8 cellular contexts compared by ENCODE assay signal in the genomic region with DNA sequence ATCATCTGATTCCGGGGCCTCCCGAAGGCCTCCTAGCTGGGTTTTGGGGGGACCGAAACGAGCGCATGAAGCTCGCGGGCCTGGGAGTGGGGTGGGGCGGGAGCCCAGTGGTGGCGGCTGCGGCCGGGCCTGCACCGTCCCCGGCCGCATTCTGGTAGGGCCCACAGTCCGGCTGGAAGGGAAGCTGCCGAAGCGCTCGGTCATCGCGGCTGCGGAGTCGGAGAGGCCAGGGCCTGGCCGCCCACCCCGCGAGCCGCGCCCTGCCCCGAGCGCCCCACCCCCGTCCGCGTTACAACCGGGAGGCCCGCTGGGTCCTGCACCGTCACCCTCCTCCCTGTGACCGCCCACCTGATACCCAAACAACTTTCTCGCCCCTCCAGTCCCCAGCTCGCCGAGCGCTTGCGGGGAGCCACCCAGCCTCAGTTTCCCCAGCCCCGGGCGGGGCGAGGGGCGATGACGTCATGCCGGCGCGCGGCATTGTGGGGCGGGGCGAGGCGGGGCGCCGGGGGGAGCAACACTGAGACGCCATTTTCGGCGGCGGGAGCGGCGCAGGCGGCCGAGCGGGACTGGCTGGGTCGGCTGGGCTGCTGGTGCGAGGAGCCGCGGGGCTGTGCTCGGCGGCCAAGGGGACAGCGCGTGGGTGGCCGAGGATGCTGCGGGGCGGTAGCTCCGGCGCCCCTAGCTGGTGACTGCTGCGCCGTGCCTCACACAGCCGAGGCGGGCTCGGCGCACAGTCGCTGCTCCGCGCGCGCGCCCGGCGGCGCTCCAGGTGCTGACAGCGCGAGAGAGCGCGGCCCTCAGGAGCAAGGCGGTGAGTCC. TPM values are rescaled to one million over a fixed set of nuclear protein-coding genes. Genes with fewer than 3 reads are reported as not detected.
DNase-seq lines count a peak whose midpoint lies in the region; ATAC-seq and TF ChIP-seq lines count a peak whose summit lies in the region.

A gene (plus strand): TSS at position 528 of the 819 bp plus-strand sequence. CDS start 25,354 bp downstream, outside the sequence.

- peaks cover 6% of the 10 kb centered on the region for H3K36me3 ChIP-seq in CD4-positive, CD25-positive, alpha-beta regulatory T cell (ENCODE audit: control insufficient read depth, insufficient read depth, low read length)

- H3K27me3 ChIP-seq in CD4-positive, CD25-positive, alpha-beta regulatory T cell (ENCODE audit: control insufficient read depth, insufficient read depth, low read length) = no peaks in the 10 kb centered on the region

- H3K36me3 Mint-ChIP-seq in CD4-positive, CD25-positive, alpha-beta regulatory T cell = no peaks in the 10 kb centered on the region
- peaks cover 5% of the 10 kb centered on the region for H3K36me3 Mint-ChIP-seq in nephron progenitor cell (ENCODE audit: low read depth)
- peaks cover 8% of the 10 kb centered on the region for H3K36me3 Mint-ChIP-seq in stimulated activated naive CD8-positive, alpha-beta T cell treated with anti-CD3 and anti-CD28 coated beads, Interleukin-15, Interleukin-2, amounts not matched to agents 100 ng/mL and 50 ng/mL, for 24 hours (ENCODE audit: low read depth)

- H3K27ac ChIP-seq in CD4-positive, CD25-positive, alpha-beta regulatory T cell (ENCODE audit: insufficient read depth, low read length, poor library complexity, severe bottlenecking) = peak within 1 kb of the TSS; percentile 87

- peaks cover 5 to 63% (median 21%) of the 10 kb centered on the region in 4 donors for H3K4me1 Mint-ChIP-seq in CD4-positive, CD25-positive, alpha-beta regulatory T cell
- H3K4me1 Mint-ChIP-seq in nephron progenitor cell = peaks cover 52% of the 10 kb centered on the region
- H3K4me1 Mint-ChIP-seq in stimulated activated naive CD8-positive, alpha-beta T cell treated with anti-CD3 and anti-CD28 coated beads, Interleukin-15, Interleukin-2, amounts not matched to agents 100 ng/mL and 50 ng/mL, for 24 hours (ENCODE audit: low read depth) = peaks cover 51% of the 10 kb centered on the region

- peak; percentile 75 to 83 (median 78) for DNase-seq in CD4-positive, CD25-positive, alpha-beta regulatory T cell
- DNase-seq in RPMI7951 (ENCODE audit: low read depth) = peak; percentile 59
- peak; percentile 76 for DNase-seq in activated effector memory CD4-positive, alpha-beta T cell treated with Interleukin-2 at 50 U/mL for 16 hours
- peak; percentile 57 for DNase-seq in fibroblast of the aortic adventitia (ENCODE audit: low read depth)
- DNase-seq in nephron progenitor cell = peak; percentile 85

- ATAC-seq in CD4-positive, CD25-positive, alpha-beta regulatory T cell (ENCODE audit: low read depth in 2 of 2) = peak; percentile 80
- peak; percentile 58 for ATAC-seq in GM19328 (IDR thresholded peaks at IDR 0.05; ENCODE audit: unreplicated experiment)
- peak; percentile 44 for ATAC-seq in HG03565 (IDR thresholded peaks at IDR 0.05; ENCODE audit: unreplicated experiment)

- H3K4me3 Mint-ChIP-seq in CD4-positive, CD25-positive, alpha-beta regulatory T cell = peak within 1 kb of the TSS; percentile 89 to 94 (median 92)
- peak within 1 kb of the TSS; percentile 94 for H3K4me3 Mint-ChIP-seq in nephron progenitor cell
- H3K4me3 Mint-ChIP-seq in stimulated activated naive CD8-positive, alpha-beta T cell treated with anti-CD3 and anti-CD28 coated beads, Interleukin-15, Interleukin-2, amounts not matched to agents 100 ng/mL and 50 ng/mL, for 24 hours = peak within 1 kb of the TSS; percentile 90

- H3K4me1 ChIP-seq in CD4-positive, CD25-positive, alpha-beta regulatory T cell (ENCODE audit: control insufficient read depth, insufficient read depth, low read length, poor library complexity, severe bottlenecking) = peaks cover 50% of the 10 kb centered on the region

- no peaks in the 10 kb centered on the region for H3K9me3 ChIP-seq in CD4-positive, CD25-positive, alpha-beta regulatory T cell (ENCODE audit: control insufficient read depth in 2 of 2, low read length in 2 of 2)

- H3K27me3 Mint-ChIP-seq in CD4-positive, CD25-positive, alpha-beta regulatory T cell = no peaks in the 10 kb centered on the region
- H3K27me3 Mint-ChIP-seq in nephron progenitor cell (ENCODE audit: low read depth, poor library complexity) = peaks cover 7% of the 10 kb centered on the region
- no peaks in the 10 kb centered on the region for H3K27me3 Mint-ChIP-seq in stimulated activated naive CD8-positive, alpha-beta T cell treated with anti-CD3 and anti-CD28 coated beads, Interleukin-15, Interleukin-2, amounts not matched to agents 100 ng/mL and 50 ng/mL, for 24 hours

- H3K4me3 ChIP-seq in CD4-positive, CD25-positive, alpha-beta regulatory T cell (ENCODE audit: low read depth, low read length) = peak within 1 kb of the TSS; percentile 91
- H3K4me3 ChIP-seq in fibroblast of the aortic adventitia (ENCODE audit: low read depth, low read length) = peak within 1 kb of the TSS; percentile 67

- H3K27ac Mint-ChIP-seq in CD4-positive, CD25-positive, alpha-beta regulatory T cell = peak within 1 kb of the TSS; percentile 87 to 90 (median 89)
- H3K27ac Mint-ChIP-seq in nephron progenitor cell = peak within 1 kb of the TSS; percentile 95
- peak within 1 kb of the TSS; percentile 84 for H3K27ac Mint-ChIP-seq in stimulated activated naive CD8-positive, alpha-beta T cell treated with anti-CD3 and anti-CD28 coated beads, Interleukin-15, Interleukin-2, amounts not matched to agents 100 ng/mL and 50 ng/mL, for 24 hours

- H3K9me3 Mint-ChIP-seq in CD4-positive, CD25-positive, alpha-beta regulatory T cell = no peaks in the 10 kb centered on the region
- H3K9me3 Mint-ChIP-seq in nephron progenitor cell = no peaks in the 10 kb centered on the region
- H3K9me3 Mint-ChIP-seq in stimulated activated naive CD8-positive, alpha-beta T cell treated with anti-CD3 and anti-CD28 coated beads, Interleukin-15, Interleukin-2, amounts not matched to agents 100 ng/mL and 50 ng/mL, for 24 hours = no peaks in the 10 kb centered on the region

- TF ChIP-seq CTCF in fibroblast of the aortic adventitia (IDR thresholded peaks at IDR 0.05; ENCODE audit: insufficient read depth, low read length) (no peak), nephron progenitor cell (IDR thresholded peaks at IDR 0.05) (no peak)

RNA-seq across cellular contexts. Expression of the gene that starts here (rescaled TPM):
- 217 TPM for total RNA-seq in CD4-positive, CD25-positive, alpha-beta regulatory T cell
- polyA plus RNA-seq in CD4-positive, CD25-positive, alpha-beta regulatory T cell = 10 to 100 TPM; 51.9 to 67.0 (median 64.7) TPM
- 89.5 and 118 TPM in 2 replicates for total RNA-seq in RPMI7951 (2014; rRNA removed; shearing (Covaris generic))
- 212 and 1,079 TPM in 2 replicates for total RNA-seq in fibroblast of the aortic adventitia (ENCODE audit: low replicate concordance)

Comparison
In these comparisons a context has a peak if more than half of its experiments do, and no peak if none do; other contexts are left out.
1. Peak in every context shown above with its lines: DNase-seq, ATAC-seq, H3K4me3 ChIP-seq and H3K27ac ChIP-seq.